8 cellular contexts compared by ENCODE assay signal in genomic region chr7:97955350-97955749, GRCh38. TPM values are rescaled to one million over a fixed set of nuclear protein-coding genes. Genes with fewer than 3 reads are reported as not detected.
"Had no signal": no experiment of that assay in that cellular context is flagged by ENCODE, and none has a peak within 500 bp of the region (broad histone marks: within the 10 kb centered on the region; RNA-seq: fewer than 3 reads in every experiment).

No MANE protein-coding gene starts in this region.

RNA-seq across cellular contexts. Expression of gene OCM2, which starts 34.6 kb away (rescaled TPM):
- total RNA-seq: LHCN-M2, MCF 10A, NCI-H460, OCI-LY7, PC-9, Right ventricle myocardium superior, SJSA1 had no signal
- polyA plus RNA-seq: SK-N-SH had no signal
